In the genomic region with DNA sequence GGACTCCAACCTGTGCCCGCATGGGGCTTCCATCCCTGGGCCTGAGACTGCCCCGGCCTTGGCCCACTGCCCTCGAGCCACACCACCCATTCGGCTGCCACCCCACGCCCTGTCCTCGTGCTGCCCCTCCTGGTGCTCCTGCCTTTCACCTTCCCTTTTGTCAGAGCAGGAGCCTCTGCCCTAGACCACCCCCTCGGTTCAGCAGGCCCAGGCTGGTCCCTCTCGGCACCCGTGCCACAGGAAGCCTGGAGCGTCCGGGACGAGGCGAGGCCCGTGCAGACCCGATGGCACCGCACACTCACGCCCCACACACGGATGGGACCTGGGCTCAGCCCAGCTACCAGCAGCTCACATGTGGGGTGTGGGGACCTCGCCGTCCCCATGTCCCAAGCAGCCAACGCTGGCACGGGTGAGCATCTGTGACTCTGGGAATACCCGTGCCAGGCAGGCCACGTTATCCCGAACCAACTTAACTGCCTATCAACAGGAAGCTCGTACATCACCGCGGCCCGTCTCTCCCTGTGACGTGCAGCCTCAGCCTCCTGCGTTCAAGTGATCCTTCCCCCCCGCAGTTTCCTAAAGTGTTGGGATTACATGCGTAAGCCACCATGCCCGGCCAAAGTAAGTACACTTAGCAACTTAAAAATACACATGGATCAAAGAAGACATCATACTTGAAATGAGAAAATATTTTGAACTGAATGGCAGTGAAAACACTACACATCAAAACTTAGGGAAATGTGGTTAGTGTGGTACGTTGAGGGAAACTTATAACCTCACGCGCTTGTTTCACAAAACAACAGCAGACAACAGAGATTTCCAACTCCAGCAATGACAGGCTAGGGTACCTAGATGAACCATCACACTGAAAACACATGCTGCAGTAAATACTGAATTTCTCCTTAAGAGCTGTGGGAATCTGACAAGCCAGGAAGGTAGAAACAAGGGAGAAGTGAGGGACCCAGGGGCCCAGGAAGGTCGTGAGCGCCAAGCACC, we compare ENCODE assay signal across 14 cellular contexts. TPM values are rescaled to one million over a fixed set of nuclear protein-coding genes. Genes with fewer than 3 reads are reported as not detected.
DNase-seq lines count a peak whose midpoint lies in the region; ATAC-seq and TF ChIP-seq lines count a peak whose summit lies in the region.
"Had no signal": no experiment of that assay in that cellular context is flagged by ENCODE, and none has a peak within 500 bp of the region (broad histone marks: within the 10 kb centered on the region; RNA-seq: fewer than 3 reads in every experiment).

No MANE protein-coding gene starts in this region.

- H3K4me3 Mint-ChIP-seq in activated CD4-positive, alpha-beta T cell treated with anti-CD3 and anti-CD28 coated beads for 36 hours: no peak overlapping the region
- H3K4me3 Mint-ChIP-seq in stimulated activated naive CD8-positive, alpha-beta T cell treated with anti-CD3 and anti-CD28 coated beads, Interleukin-15, amount 100 ng/mL, for 72 hours: no peak overlapping the region
- H3K4me3 Mint-ChIP-seq in neural crest cell: no peak overlapping the region
- H3K4me3 Mint-ChIP-seq: CD8-positive, alpha-beta memory T cell; GM23338 had no signal

- no peaks in the 10 kb centered on the region for H3K27me3 Mint-ChIP-seq in activated CD4-positive, alpha-beta T cell treated with anti-CD3 and anti-CD28 coated beads for 36 hours
- no peaks in the 10 kb centered on the region for H3K27me3 Mint-ChIP-seq in stimulated activated naive CD8-positive, alpha-beta T cell treated with anti-CD3 and anti-CD28 coated beads, Interleukin-15, amount 100 ng/mL, for 72 hours
- H3K27me3 Mint-ChIP-seq in neural crest cell (ENCODE audit: low read depth): no peaks in the 10 kb centered on the region
- H3K27me3 Mint-ChIP-seq: CD8-positive, alpha-beta memory T cell had no signal

- POLR2A ChIA-PET in activated CD4-positive, alpha-beta T cell treated with anti-CD3 and anti-CD28 coated beads for 36 hours (lab: Charles Lee): no interaction called here

- H3K27ac Mint-ChIP-seq in activated CD4-positive, alpha-beta T cell treated with anti-CD3 and anti-CD28 coated beads for 36 hours: peak overlapping the region; percentile 27
- peak overlapping the region in 1 of 2 donors; percentile 59 for H3K27ac Mint-ChIP-seq in stimulated activated naive CD8-positive, alpha-beta T cell treated with anti-CD3 and anti-CD28 coated beads, Interleukin-15, amount 100 ng/mL, for 72 hours
- peak overlapping the region; percentile 90 for H3K27ac Mint-ChIP-seq in neural crest cell (ENCODE audit: unreplicated experiment)
- H3K27ac Mint-ChIP-seq: GM23338 had no signal

- DNase-seq in activated CD4-positive, alpha-beta T cell treated with anti-CD3 and anti-CD28 coated beads for 36 hours: no peak
- no peak for DNase-seq in activated CD4-positive, alpha-beta T cell treated with anti-CD3 and anti-CD28 coated beads for 1 hour
- no peak for DNase-seq in stimulated activated naive CD8-positive, alpha-beta T cell treated with anti-CD3 and anti-CD28 coated beads, Interleukin-15, amount 100 ng/mL, for 72 hours
- DNase-seq in stimulated activated naive CD8-positive, alpha-beta T cell treated with anti-CD3 and anti-CD28 coated beads, Interleukin-15, Interleukin-2, amounts not matched to agents 100 U/mL and 50 U/mL, for 24 hours: no peak
- DNase-seq in neural crest cell (ENCODE audit: low read depth, low spot score): no peak
- DNase-seq in stimulated activated CD4-positive, alpha-beta T cell treated with anti-CD3 and anti-CD28 coated beads, Interleukin-4, amount 100 ng/mL, for 24 hours: no peak
- no peak for DNase-seq in NK-92 treated with Interleukin-12 subunit alpha and Interleukin-12 subunit beta, amount 100 ng/mL, for 24 hours (lab: John Stamatoyannopoulos, UW)
- DNase-seq: CD8-positive, alpha-beta memory T cell; GF-D8; NCI-H2107; NCI-H345; NCI-H526 treated with DMSO at 0.1 percent for 48 hours had no signal

- no peak for TF ChIP-seq CTCF in neural crest cell (conservative IDR thresholded peaks at IDR 0.05)

- intact Hi-C loops in activated CD4-positive, alpha-beta T cell treated with anti-CD3 and anti-CD28 coated beads for 36 hours (cut with DNase I, micrococcal nuclease): no loop called here

- H3K4me1 Mint-ChIP-seq in activated CD4-positive, alpha-beta T cell treated with anti-CD3 and anti-CD28 coated beads for 36 hours: peaks cover 5% of the 10 kb centered on the region
- peaks cover 10% of the 10 kb centered on the region for H3K4me1 Mint-ChIP-seq in stimulated activated naive CD8-positive, alpha-beta T cell treated with anti-CD3 and anti-CD28 coated beads, Interleukin-15, amount 100 ng/mL, for 72 hours
- H3K4me1 Mint-ChIP-seq in neural crest cell: peaks cover 4% of the 10 kb centered on the region
- H3K4me1 Mint-ChIP-seq: GM23338 had no signal

- H3K9me3 Mint-ChIP-seq in activated CD4-positive, alpha-beta T cell treated with anti-CD3 and anti-CD28 coated beads for 36 hours (ENCODE audit: low read depth): no peaks in the 10 kb centered on the region
- no peaks in the 10 kb centered on the region for H3K9me3 Mint-ChIP-seq in stimulated activated naive CD8-positive, alpha-beta T cell treated with anti-CD3 and anti-CD28 coated beads, Interleukin-15, amount 100 ng/mL, for 72 hours
- H3K9me3 Mint-ChIP-seq in neural crest cell: no peaks in the 10 kb centered on the region
- H3K9me3 Mint-ChIP-seq: CD8-positive, alpha-beta memory T cell; GM23338 had no signal

- peak; percentile 70 for ATAC-seq in activated CD4-positive, alpha-beta T cell treated with anti-CD3 and anti-CD28 coated beads for 36 hours
- peak; percentile 29 for ATAC-seq in stimulated activated naive CD8-positive, alpha-beta T cell treated with anti-CD3 and anti-CD28 coated beads, Interleukin-15, amount 100 ng/mL, for 72 hours
- ATAC-seq in stimulated activated naive CD8-positive, alpha-beta T cell treated with anti-CD3 and anti-CD28 coated beads, Interleukin-15, Interleukin-2, amounts not matched to agents 100 U/mL and 50 U/mL, for 24 hours: no peak
- ATAC-seq in GM19351 (IDR thresholded peaks at IDR 0.05; ENCODE audit: unreplicated experiment): no peak
- ATAC-seq: GM23338 had no signal

- CTCF ChIA-PET in activated CD4-positive, alpha-beta T cell treated with anti-CD3 and anti-CD28 coated beads for 36 hours (lab: Charles Lee): interaction anchor here (0.9 kb wide), 1 partner anchor 10 kb away, joined by 6 read pairs; no protein-coding TSS in a partner anchor

- H3K36me3 Mint-ChIP-seq in activated CD4-positive, alpha-beta T cell treated with anti-CD3 and anti-CD28 coated beads for 36 hours (ENCODE audit: low read depth): peaks cover 12% of the 10 kb centered on the region
- peaks cover 7% of the 10 kb centered on the region for H3K36me3 Mint-ChIP-seq in neural crest cell (ENCODE audit: low read depth)

RNA-seq across cellular contexts. Expression of a gene that starts 29.0 kb away (rescaled TPM):
- 10 to 100 TPM; 50.8 to 53.4 TPM for total RNA-seq in activated CD4-positive, alpha-beta T cell treated with anti-CD3 and anti-CD28 coated beads for 36 hours
- 106 and 116 TPM in 2 replicates for total RNA-seq in neural crest cell

RNA-seq across cellular contexts. Expression of a gene that starts 40.1 kb away (rescaled TPM):
- not detected for total RNA-seq in activated CD4-positive, alpha-beta T cell treated with anti-CD3 and anti-CD28 coated beads for 36 hours
- total RNA-seq in neural crest cell: 0.16 TPM in 1 of 2 replicates, not detected in the other
- total RNA-seq: CD8-positive, alpha-beta memory T cell had no signal

Comparison
In these comparisons a context has a peak if more than half of its experiments do, and no peak if none do; other contexts are left out.
1. ATAC-seq: peak in activated CD4-positive, alpha-beta T cell treated with anti-CD3 and anti-CD28 coated beads for 36 hours (single experiment) and stimulated activated naive CD8-positive, alpha-beta T cell treated with anti-CD3 and anti-CD28 coated beads, Interleukin-15, amount 100 ng/mL, for 72 hours (single experiment); none in stimulated activated naive CD8-positive, alpha-beta T cell treated with anti-CD3 and anti-CD28 coated beads, Interleukin-15, Interleukin-2, amounts not matched to agents 100 U/mL and 50 U/mL, for 24 hours (single experiment) and GM19351 (single experiment).